Comparison of ENCODE assay signal across 17 cellular contexts in the genomic region with DNA sequence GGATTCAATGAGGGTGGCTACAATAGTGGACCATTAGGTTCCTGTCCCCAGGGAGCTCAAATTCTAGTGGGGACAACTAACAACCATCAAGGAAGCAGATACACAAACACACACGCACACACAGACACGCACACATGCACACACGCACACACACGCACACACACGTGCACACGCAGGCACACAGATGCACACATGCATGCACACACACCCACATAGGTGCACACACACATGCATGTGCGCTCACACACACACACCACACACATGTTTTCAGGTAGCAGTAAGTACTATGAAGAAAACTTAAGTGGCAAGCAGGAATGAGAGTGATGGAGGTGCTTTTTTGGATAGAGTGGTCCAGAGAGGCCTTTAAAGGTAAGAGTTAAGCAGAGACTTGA. TPM values are rescaled to one million over a fixed set of nuclear protein-coding genes. Genes with fewer than 3 reads are reported as not detected.
"Had no signal": no experiment of that assay in that cellular context is flagged by ENCODE, and none has a peak within 500 bp of the region (broad histone marks: within the 10 kb centered on the region; RNA-seq: fewer than 3 reads in every experiment).

No MANE protein-coding gene starts in this region.

- H3K9me3 Mint-ChIP-seq: activated naive CD4-positive, alpha-beta T cell treated with anti-CD3 and anti-CD28 coated beads, Interleukin-2, amount 50 U/mL, for 24 hours; activated T-cell treated with anti-CD3 and anti-CD28 coated beads, Interleukin-2, amount 50 U/mL, for 24 hours had no signal

- ATAC-seq: activated CD8-positive, alpha-beta memory T cell treated with anti-CD3 and anti-CD28 coated beads, Interleukin-2, amount 10 ng/mL, durations not matched to agents 7 days and 5 days; heart right ventricle; left lung had no signal

- H3K4me3 Mint-ChIP-seq: activated CD8-positive, alpha-beta memory T cell treated with anti-CD3 and anti-CD28 coated beads, Interleukin-2, amount 10 ng/mL, durations not matched to agents 7 days and 5 days; activated naive CD4-positive, alpha-beta T cell treated with anti-CD3 and anti-CD28 coated beads, Interleukin-2, amount 50 U/mL, for 24 hours; activated T-cell treated with anti-CD3 and anti-CD28 coated beads, Interleukin-2, amount 50 U/mL, for 24 hours; brain had no signal

- FAIRE-seq: endometrium, frontal cortex, TTC549 had no signal

- DNase-seq: activated CD4-positive, alpha-beta T cell treated with anti-CD3 and anti-CD28 coated beads, Interleukin-2, amount 50 U/mL, for 1 hour; activated CD8-positive, alpha-beta memory T cell treated with anti-CD3 and anti-CD28 coated beads, Interleukin-2, amount 10 ng/mL, durations not matched to agents 7 days and 5 days; activated effector memory CD4-positive, alpha-beta T cell treated with Interleukin-2 at 50 U/mL for 16 hours; activated T-cell treated with anti-CD3 and anti-CD28 coated beads, Interleukin-2, amount 50 U/mL, for 24 hours; amygdala; heart right ventricle; islet precursor cell; left lung; retina; stimulated activated CD4-positive, alpha-beta T cell treated with anti-CD3 and anti-CD28 coated beads, Interleukin-4, amount 100 ng/mL, for 4 hours; T-helper 2 cell had no signal

- H3K4me1 Mint-ChIP-seq: activated CD8-positive, alpha-beta memory T cell treated with anti-CD3 and anti-CD28 coated beads, Interleukin-2, amount 10 ng/mL, durations not matched to agents 7 days and 5 days had no signal

- H3K36me3 Mint-ChIP-seq: activated CD8-positive, alpha-beta memory T cell treated with anti-CD3 and anti-CD28 coated beads, Interleukin-2, amount 10 ng/mL, durations not matched to agents 7 days and 5 days; activated naive CD4-positive, alpha-beta T cell treated with anti-CD3 and anti-CD28 coated beads, Interleukin-2, amount 50 U/mL, for 24 hours; brain had no signal

- H3K27ac Mint-ChIP-seq: activated CD8-positive, alpha-beta memory T cell treated with anti-CD3 and anti-CD28 coated beads, Interleukin-2, amount 10 ng/mL, durations not matched to agents 7 days and 5 days; activated naive CD4-positive, alpha-beta T cell treated with anti-CD3 and anti-CD28 coated beads, Interleukin-2, amount 50 U/mL, for 24 hours; activated T-cell treated with anti-CD3 and anti-CD28 coated beads, Interleukin-2, amount 50 U/mL, for 24 hours; brain had no signal

RNA-seq across cellular contexts. Expression of a gene that starts 18.0 kb away (rescaled TPM):
- total RNA-seq: activated CD8-positive, alpha-beta memory T cell treated with anti-CD3 and anti-CD28 coated beads, Interleukin-2, amount 10 ng/mL, durations not matched to agents 7 days and 5 days had no signal
- polyA plus RNA-seq: neural cell had no signal
